ENCODE assay signal across 8 cellular contexts in genomic region chr13:36431204-36432105, GRCh38. TPM values are rescaled to one million over a fixed set of nuclear protein-coding genes. Genes with fewer than 3 reads are reported as not detected.
A peak's percentile ranks its signal among the peaks of the same experiment; 100 is the strongest.
DNase-seq lines count a peak whose midpoint lies in the region; ATAC-seq and TF ChIP-seq lines count a peak whose summit lies in the region.

No MANE protein-coding gene starts in this region.

- peaks cover 22% of the 10 kb centered on the region for H3K4me1 Mint-ChIP-seq in activated T-helper 1 cell treated with anti-CD3 and anti-CD28 coated beads, Interleukin-12 subunit alpha, Interleukin-12 subunit beta, Interleukin-2, Interleukin-4 antibody, amounts not matched to agents 30 ng/mL and 10 ng/mL and 1 ng/mL, durations not matched to agents 14 hours and 24 hours and 36 hours (ENCODE audit: low read depth)

- no peaks in the 10 kb centered on the region for H3K36me3 Mint-ChIP-seq in activated T-helper 1 cell treated with anti-CD3 and anti-CD28 coated beads, Interleukin-12 subunit alpha, Interleukin-12 subunit beta, Interleukin-2, Interleukin-4 antibody, amounts not matched to agents 30 ng/mL and 10 ng/mL and 1 ng/mL, durations not matched to agents 14 hours and 24 hours and 36 hours (ENCODE audit: low read depth)

- peak overlapping the region; percentile 76 for H3K4me3 Mint-ChIP-seq in activated T-helper 1 cell treated with anti-CD3 and anti-CD28 coated beads, Interleukin-12 subunit alpha, Interleukin-12 subunit beta, Interleukin-2, Interleukin-4 antibody, amounts not matched to agents 30 ng/mL and 10 ng/mL and 1 ng/mL, durations not matched to agents 14 hours and 24 hours and 36 hours

- intact Hi-C loops in activated T-helper 1 cell treated with anti-CD3 and anti-CD28 coated beads, Interleukin-12 subunit alpha, Interleukin-12 subunit beta, Interleukin-2, Interleukin-4 antibody, amounts not matched to agents 30 ng/mL and 10 ng/mL and 1 ng/mL, durations not matched to agents 14 hours and 24 hours and 36 hours (cut with micrococcal nuclease): loop anchor here (1.0 kb wide), 1 partner anchor 11 kb away; no protein-coding TSS in a partner anchor
- intact Hi-C loops in spleen (cut with DNase I; ENCODE audit: low total_unique reads): no loop called here

- H3K4me3 ChIP-seq in BJ (ENCODE audit: low read depth, low read length) (peak overlapping the region; percentile 46), HAP-1 (peak overlapping the region; percentile 61), hepatocyte (peak overlapping the region; percentile 32), spleen (peak overlapping the region; percentile 25 to 79 (median 50))

- H3K27me3 Mint-ChIP-seq in activated T-helper 1 cell treated with anti-CD3 and anti-CD28 coated beads, Interleukin-12 subunit alpha, Interleukin-12 subunit beta, Interleukin-2, Interleukin-4 antibody, amounts not matched to agents 30 ng/mL and 10 ng/mL and 1 ng/mL, durations not matched to agents 14 hours and 24 hours and 36 hours (ENCODE audit: insufficient read depth): peaks cover 61% of the 10 kb centered on the region

- TF ChIP-seq POLR2A in spleen (IDR thresholded peaks at IDR 0.05): no peak

- in situ Hi-C loops in HAP-1 (cut with MboI; ENCODE audit: low sequenced_read_pairs): no loop called here

- CTCF ChIA-PET in BJ (lab: Yijun Ruan, JAX): no interaction called here

- H2AFZ ChIP-seq in hepatocyte: peak overlapping the region; percentile 69

- H3K4me1 ChIP-seq in HAP-1 (peaks cover 4% of the 10 kb centered on the region), hepatocyte (ENCODE audit: insufficient read depth) (peaks cover 5% of the 10 kb centered on the region), spleen (peaks cover 11 to 32% (median 23%) of the 10 kb centered on the region in 6 donors)

- H3K9me3 ChIP-seq in HAP-1 (no peaks in the 10 kb centered on the region), hepatocyte (ENCODE audit: low read depth) (no peaks in the 10 kb centered on the region), spleen (peaks cover 0 to 3% (median 0%) of the 10 kb centered on the region in 8 donors)

- H3K9me2 ChIP-seq in hepatocyte (replicated peaks; ENCODE audit: insufficient read depth): no peaks in the 10 kb centered on the region

- POLR2A ChIA-PET in BJ (lab: Charles Lee): no interaction called here

- peak overlapping the region; percentile 94 for H3K4me2 ChIP-seq in hepatocyte

- no peak overlapping the region for H3K27ac Mint-ChIP-seq in activated T-helper 1 cell treated with anti-CD3 and anti-CD28 coated beads, Interleukin-12 subunit alpha, Interleukin-12 subunit beta, Interleukin-2, Interleukin-4 antibody, amounts not matched to agents 30 ng/mL and 10 ng/mL and 1 ng/mL, durations not matched to agents 14 hours and 24 hours and 36 hours

- H3K27ac ChIP-seq in hepatocyte: no peak overlapping the region
- no peak overlapping the region for H3K27ac ChIP-seq in spleen

- DNase-seq in BJ (ENCODE audit: low read depth): no peak
- peak in 1 of 2 experiments; percentile 48 for DNase-seq in HAP-1 (ENCODE audit: low spot score in 2 of 2)
- no peak for DNase-seq in activated T-helper 1 cell treated with anti-CD3 and anti-CD28 coated beads, Interleukin-12 subunit alpha, Interleukin-12 subunit beta, Interleukin-2, Interleukin-4 antibody, amounts not matched to agents 30 ng/mL and 10 ng/mL and 1 ng/mL, durations not matched to agents 14 hours and 24 hours and 36 hours (ENCODE audit: low spot score)
- peak; percentile 48 for DNase-seq in hepatocyte (ENCODE audit: low spot score)
- DNase-seq in spleen: peak; percentile 83
- no peak for DNase-seq in HuH-7 (ENCODE audit: low spot score)
- no peak for DNase-seq in NCI-H1048 (lab: John Stamatoyannopoulos, UW)

- WGBS in hepatocyte (ENCODE audit: low lambda C conversion rate, missing lambda C conversion rate): 3% methylated on average over 77 of the region's 85 CpGs
- 1 to 8% (median 2%) methylated on average over 22 to 85 of the region's 85 CpGs for WGBS in spleen, 5 donors

- no peaks in the 10 kb centered on the region for H4K20me1 ChIP-seq in hepatocyte (ENCODE audit: insufficient read depth, poor library complexity, severe bottlenecking)

- no peaks in the 10 kb centered on the region for H3K9me3 Mint-ChIP-seq in activated T-helper 1 cell treated with anti-CD3 and anti-CD28 coated beads, Interleukin-12 subunit alpha, Interleukin-12 subunit beta, Interleukin-2, Interleukin-4 antibody, amounts not matched to agents 30 ng/mL and 10 ng/mL and 1 ng/mL, durations not matched to agents 14 hours and 24 hours and 36 hours

- no peak for ATAC-seq in GM21447 (IDR thresholded peaks at IDR 0.05; ENCODE audit: unreplicated experiment)

- no peak for TF ChIP-seq CTCF in BJ (IDR thresholded peaks at IDR 0.05; ENCODE audit: insufficient read depth, low read depth, low read length)
- no peak for TF ChIP-seq CTCF in hepatocyte (IDR thresholded peaks at IDR 0.05; ENCODE audit: poor library complexity)
- no peak for TF ChIP-seq CTCF in spleen (IDR thresholded peaks at IDR 0.05 in 8 of 11, conservative IDR thresholded peaks at IDR 0.05 in 3 of 11)

- peaks cover 20% of the 10 kb centered on the region for H3K27me3 ChIP-seq in BJ (ENCODE audit: control insufficient read depth, insufficient read depth, low read length)
- no peaks in the 10 kb centered on the region for H3K27me3 ChIP-seq in HAP-1 (ENCODE audit: low read depth)
- H3K27me3 ChIP-seq in hepatocyte: peaks cover 70% of the 10 kb centered on the region
- H3K27me3 ChIP-seq in spleen (replicated peaks in 1 of 7): peaks cover 5 to 79% (median 39%) of the 10 kb centered on the region in 7 donors

- no peaks in the 10 kb centered on the region for H3K36me3 ChIP-seq in BJ (ENCODE audit: control insufficient read depth, insufficient read depth, low read length)
- H3K36me3 ChIP-seq in HAP-1 (replicated peaks): no peaks in the 10 kb centered on the region; the same call in 1 of the 2 replicates
- H3K36me3 ChIP-seq in hepatocyte (replicated peaks; ENCODE audit: insufficient read depth, low read depth): no peaks in the 10 kb centered on the region
- no peaks in the 10 kb centered on the region for H3K36me3 ChIP-seq in spleen

- H3K79me2 ChIP-seq in hepatocyte: no peaks in the 10 kb centered on the region

RNA-seq across cellular contexts. Expression of gene CCNA1, which starts 0.8 kb away (rescaled TPM):
- polyA plus RNA-seq in BJ (2011; rRNA removed): 0.12 and 0.21 TPM in 2 replicates
- polyA minus RNA-seq in BJ (2011; rRNA and poly(A)+ RNA removed): 0.09 TPM in 1 of 2 replicates, not detected in the other
- total RNA-seq in activated T-helper 1 cell treated with anti-CD3 and anti-CD28 coated beads, Interleukin-12 subunit alpha, Interleukin-12 subunit beta, Interleukin-2, Interleukin-4 antibody, amounts not matched to agents 30 ng/mL and 10 ng/mL and 1 ng/mL, durations not matched to agents 14 hours and 24 hours and 36 hours: 1.5 and 1.6 TPM in 2 replicates
- total RNA-seq in hepatocyte: 0.47 TPM in 1 of 2 replicates, not detected in the other
- polyA plus RNA-seq in hepatocyte: 0.32 and 0.83 TPM in 2 replicates
- 1 to 10 TPM in 1 of 7 donors, under 1 TPM in 5, not detected in 1; 0.20 to 1.3 (median 0.75) TPM for total RNA-seq in spleen
- polyA plus RNA-seq in spleen: under 1 TPM; 0.13 to 0.46 (median 0.38) TPM

Comparison
In these comparisons a context has a peak if more than half of its experiments do, and no peak if none do; other contexts are left out.
1. DNase-seq: peak in hepatocyte (single experiment) and spleen (single experiment); none in BJ (single experiment), activated T-helper 1 cell treated with anti-CD3 and anti-CD28 coated beads, Interleukin-12 subunit alpha, Interleukin-12 subunit beta, Interleukin-2, Interleukin-4 antibody, amounts not matched to agents 30 ng/mL and 10 ng/mL and 1 ng/mL, durations not matched to agents 14 hours and 24 hours and 36 hours (single experiment), HuH-7 (single experiment) and NCI-H1048 (single experiment).
2. Peak in every context shown above with its lines, with median percentiles within 50 percentile points of each other: H3K4me3 ChIP-seq.